ENCODE assay signal across 18 cellular contexts in the genomic region with DNA sequence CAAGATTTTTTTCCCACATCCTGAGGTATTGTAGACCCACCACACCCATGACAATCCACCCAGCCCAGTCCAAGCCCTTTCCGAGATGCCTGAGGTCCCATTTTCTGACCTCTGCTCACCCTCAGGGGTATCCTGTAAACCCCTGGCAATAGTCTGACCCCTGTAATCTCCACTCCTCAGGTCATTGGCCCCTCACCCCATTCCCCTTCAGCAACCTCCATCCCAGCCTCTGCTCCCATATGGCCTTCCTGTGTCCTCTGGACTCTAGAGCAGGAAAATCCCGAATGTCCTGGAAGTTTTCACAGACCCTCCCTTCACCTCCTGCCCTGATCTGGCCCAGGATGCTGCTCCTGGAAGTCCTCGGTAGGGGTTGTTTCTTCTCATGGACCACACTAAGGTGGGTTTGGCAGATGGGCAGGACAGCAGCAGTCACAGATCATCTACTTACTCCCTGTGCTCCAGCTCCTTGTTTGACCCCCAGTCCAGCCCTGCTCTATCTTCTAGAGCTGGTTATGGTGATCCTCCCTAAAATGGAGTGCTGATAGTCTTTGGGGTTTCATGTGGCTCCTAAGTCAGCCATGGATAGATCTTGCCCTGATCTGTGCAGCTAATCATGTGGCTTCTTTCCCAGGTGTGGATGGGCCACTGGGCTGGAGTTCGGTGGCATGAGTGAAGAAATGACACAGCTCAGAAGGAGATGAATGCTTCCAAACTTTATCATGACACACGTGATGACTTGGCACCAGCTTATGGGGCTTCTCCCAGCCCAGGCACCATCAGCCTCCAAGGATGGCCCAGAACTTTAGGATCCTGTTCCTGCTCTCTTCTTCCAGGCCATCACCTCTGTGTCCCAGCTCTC. TPM values are rescaled to one million over a fixed set of nuclear protein-coding genes. Genes with fewer than 3 reads are reported as not detected.
"Had no signal": no experiment of that assay in that cellular context is flagged by ENCODE, and none has a peak within 500 bp of the region (broad histone marks: within the 10 kb centered on the region; RNA-seq: fewer than 3 reads in every experiment).

No MANE protein-coding gene starts in this region.

- H3K9me3 Mint-ChIP-seq: naive thymus-derived CD8-positive, alpha-beta T cell; T-cell had no signal

- H3K36me3 Mint-ChIP-seq: naive thymus-derived CD8-positive, alpha-beta T cell; T-cell had no signal

- H3K4me3 ChIP-seq: colonic mucosa, left lung, psoas muscle, right lobe of liver, SK-N-MC, testis, upper lobe of right lung had no signal

- DNase-seq: colonic mucosa; hippocampal formation; left lung; naive thymus-derived CD8-positive, alpha-beta T cell; occipital lobe; T1000; testis; upper lobe of right lung had no signal

- H3K36me3 ChIP-seq: colonic mucosa, left lung, right lobe of liver, upper lobe of right lung had no signal

- H3K27me3 ChIP-seq: colonic mucosa, right lobe of liver, testis had no signal

- H3K9me3 ChIP-seq: colonic mucosa, left lung, psoas muscle, right lobe of liver, testis, upper lobe of right lung had no signal

- H3K27ac ChIP-seq: colonic mucosa, left lung, psoas muscle, right lobe of liver, SK-N-MC, testis, upper lobe of right lung had no signal

- H3K4me3 Mint-ChIP-seq: naive thymus-derived CD8-positive, alpha-beta T cell; T-cell had no signal

- ATAC-seq: activated CD4-positive, CD25-positive, alpha-beta regulatory T cell treated with anti-CD3 and anti-CD28 coated beads, Interleukin-2, amount 50 U/mL, for 24 hours; esophagus mucosa; left lung; naive thymus-derived CD8-positive, alpha-beta T cell; psoas muscle; T-cell; upper lobe of right lung had no signal

- H3K4me1 ChIP-seq: colonic mucosa, left lung, psoas muscle, right lobe of liver, testis, upper lobe of right lung had no signal

RNA-seq across cellular contexts. Expression of gene ACSL6, which starts 12.0 kb away (rescaled TPM):
- total RNA-seq: glomerular endothelial cell had no signal

RNA-seq across cellular contexts. Expression of gene IL3, which starts 37.0 kb away (rescaled TPM):
- total RNA-seq: esophagus mucosa; glomerular endothelial cell; kidney; left lung; mucosa of gallbladder; naive thymus-derived CD8-positive, alpha-beta T cell; occipital lobe; psoas muscle; right lobe of liver; T-cell; upper lobe of right lung had no signal
- polyA plus RNA-seq: adipose tissue; naive thymus-derived CD8-positive, alpha-beta T cell; psoas muscle had no signal

RNA-seq across cellular contexts. Expression of gene CSF2, which starts 50.1 kb away (rescaled TPM):
- total RNA-seq: esophagus mucosa; kidney; mucosa of gallbladder; naive thymus-derived CD8-positive, alpha-beta T cell; occipital lobe; psoas muscle; right lobe of liver; testis had no signal
- polyA plus RNA-seq: naive thymus-derived CD8-positive, alpha-beta T cell had no signal
